Comparison of ENCODE assay signal across 1 cellular context in genomic region chr4:70712604-70713452, GRCh38.
TF ChIP-seq lines count a peak whose summit lies in the region.

No MANE protein-coding gene starts in this region.

TF ChIP-seq in GM12878, 131 proteins besides CTCF, POLR2A, EP300 and RAD21:
- TF ChIP-seq HDAC2 (IDR thresholded peaks at IDR 0.05) (no peak), GATAD2B (conservative IDR thresholded peaks at IDR 0.05; ENCODE audit: low read depth) (no peak), ZNF274 (IDR thresholded peaks at IDR 0.05; ENCODE audit: insufficient read depth, insufficient read length) (no peak), SIN3A (IDR thresholded peaks at IDR 0.05; ENCODE audit: low read depth, low read length) (no peak), TCF3 (IDR thresholded peaks at IDR 0.05; ENCODE audit: borderline replicate concordance, insufficient read depth, low read depth, low read length) (no peak), IRF4 (IDR thresholded peaks at IDR 0.05; ENCODE audit: low read depth, low read length) (no peak), CEBPB (IDR thresholded peaks at IDR 0.05; ENCODE audit: borderline replicate concordance in 1 of 2, low read depth in 2 of 2, low read length in 2 of 2) (no peak), TARDBP (IDR thresholded peaks at IDR 0.05; ENCODE audit: borderline replicate concordance) (no peak), BCL11A (IDR thresholded peaks at IDR 0.05; ENCODE audit: low read depth, low read length) (no peak)
